8 cellular contexts compared by ENCODE assay signal in genomic region chr14:24171422-24172260, GRCh38. TPM values are rescaled to one million over a fixed set of nuclear protein-coding genes. Genes with fewer than 3 reads are reported as not detected.
A peak's percentile ranks its signal among the peaks of the same experiment; 100 is the strongest.
DNase-seq lines count a peak whose midpoint lies in the region; ATAC-seq and FAIRE-seq lines count a peak whose summit lies in the region.

TSS of gene REC8 (plus strand) at chr14:24172080. CDS start at chr14:24172553, 473 bp downstream.

- H3K9me3 Mint-ChIP-seq in T-cell: no peaks in the 10 kb centered on the region

- CTCF ChIA-PET in T-cell (lab: Charles Lee): interaction anchor here in 1 of 2 donors (0.6 to 0.7 kb wide), 2 partner anchors 9 to 11 kb away, joined by 3 to 4 read pairs; partner anchors contain the start of gene IRF9

- POLR2A ChIA-PET in T-cell (lab: Charles Lee): interaction anchor here (0.5 to 1.2 kb wide), 6 partner anchors 8 to 227 kb away, joined by 4 to 9 read pairs (median 4); partner anchors contain the start of gene NYNRIN (in 1 of the 2)

- H3K4me3 Mint-ChIP-seq in T-cell: peak within 1 kb of the TSS; percentile 79 to 91 (median 86)

- ATAC-seq in GM19043 (IDR thresholded peaks at IDR 0.05; ENCODE audit: low read depth, unreplicated experiment): peak; percentile 83
- peak; percentile 76 for ATAC-seq in HG03280 (IDR thresholded peaks at IDR 0.05; ENCODE audit: unreplicated experiment)
- ATAC-seq in T-cell (replicated peaks in 1 of 4): peak; percentile 79 to 88 (median 85)

- H3K4me1 Mint-ChIP-seq in T-cell: peaks cover 26 to 52% (median 37%) of the 10 kb centered on the region in 3 donors

- no peak for FAIRE-seq in urothelium cell line (lab: Jason Lieb, UNC)

- DNase-seq in T-cell (peak; percentile 47 to 87 (median 76)), amniotic epithelial cell (ENCODE audit: low read depth) (peak; percentile 99), hippocampal formation (lab: John Stamatoyannopoulos, UW) (peak; percentile 90 to 92), retina (peak; percentile 96), urothelium cell line (ENCODE audit: low spot score) (no peak), 8988T (no peak)

- no peaks in the 10 kb centered on the region for H3K27me3 Mint-ChIP-seq in T-cell

- peak within 1 kb of the TSS; percentile 87 to 93 for H3K27ac Mint-ChIP-seq in T-cell

- peaks cover 34% of the 10 kb centered on the region for H3K36me3 Mint-ChIP-seq in T-cell

RNA-seq across cellular contexts. Expression of gene REC8, which starts in this region (rescaled TPM):
- total RNA-seq in T-cell: 10 to 100 TPM; 32.4 to 82.5 (median 41.5) TPM

Comparison
In these comparisons a context has a peak if more than half of its experiments do, and no peak if none do; other contexts are left out.
1. DNase-seq: peak in T-cell (34 of 34), amniotic epithelial cell (single experiment), hippocampal formation (2 of 2) and retina (single experiment); none in urothelium cell line (single experiment) and 8988T (single experiment).
2. Peak in every context shown above with its lines, with median percentiles within 50 percentile points of each other: ATAC-seq.